ENCODE assay signal across 1 cellular context in genomic region chr1:980602-981395, GRCh38.
TF ChIP-seq lines count a peak whose summit lies in the region.

No MANE protein-coding gene starts in this region.

TF ChIP-seq in HepG2, 621 proteins besides CTCF, POLR2A, EP300 and RAD21 (continued from another document and continues in another):
- TF ChIP-seq SIX1 (CRISPR knock-in tag; IDR thresholded peaks at IDR 0.05; ENCODE audit: borderline replicate concordance) (no peak), DNMT1 (CRISPR knock-in tag; IDR thresholded peaks at IDR 0.05) (no peak), HNRNPK (IDR thresholded peaks at IDR 0.05; ENCODE audit: low read depth, low read length, poor library complexity, severe bottlenecking) (no peak), ZNF546 (CRISPR knock-in tag; conservative IDR thresholded peaks at IDR 0.05) (0 out of 2 replicates have a peak, but pooled peaks have one; percentile 16), MAZ (IDR thresholded peaks at IDR 0.05; ENCODE audit: borderline replicate concordance, low read depth, low read length) (no peak), MAZ (CRISPR knock-in tag; IDR thresholded peaks at IDR 0.05; ENCODE audit: low read depth) (no peak), NFKB2 (CRISPR knock-in tag; IDR thresholded peaks at IDR 0.05; ENCODE audit: borderline replicate concordance) (no peak), GRHL1 (CRISPR knock-in tag; conservative IDR thresholded peaks at IDR 0.05) (no peak), CBX2 (IDR thresholded peaks at IDR 0.05; ENCODE audit: low read depth, low read length) (no peak), CBX2 (CRISPR knock-in tag; IDR thresholded peaks at IDR 0.05; ENCODE audit: low read depth) (no peak), NFYB (CRISPR knock-in tag; IDR thresholded peaks at IDR 0.05) (no peak), ZNF33A (CRISPR knock-in tag; IDR thresholded peaks at IDR 0.05; ENCODE audit: borderline replicate concordance) (no peak), DMTF1 (CRISPR knock-in tag; IDR thresholded peaks at IDR 0.05) (no peak), ZBTB25 (CRISPR knock-in tag; IDR thresholded peaks at IDR 0.05) (no peak), ARID2 (CRISPR knock-in tag; IDR thresholded peaks at IDR 0.05; ENCODE audit: borderline replicate concordance) (no peak), ZNF343 (CRISPR knock-in tag; IDR thresholded peaks at IDR 0.05) (0 out of 2 replicates have a peak, but pooled peaks have one; percentile 37), JDP2 (CRISPR knock-in tag; IDR thresholded peaks at IDR 0.05; ENCODE audit: borderline replicate concordance) (no peak), ZNF556 (CRISPR knock-in tag; IDR thresholded peaks at IDR 0.05; ENCODE audit: borderline replicate concordance) (peak; percentile 41; the same call in 1 of the 2 replicates), ZNF678 (CRISPR knock-in tag; IDR thresholded peaks at IDR 0.05) (no peak), AGO1 (IDR thresholded peaks at IDR 0.05; ENCODE audit: low read depth, low read length, poor library complexity, severe bottlenecking) (no peak), ZNF282 (IDR thresholded peaks at IDR 0.05; ENCODE audit: partially characterized antibody) (no peak), ZNF317 (CRISPR knock-in tag; IDR thresholded peaks at IDR 0.05) (no peak), NFE2 (CRISPR knock-in tag; IDR thresholded peaks at IDR 0.05) (no peak), ZNF543 (CRISPR knock-in tag; IDR thresholded peaks at IDR 0.05) (0 out of 2 replicates have a peak, but pooled peaks have one; percentile 47), HMG20A (CRISPR knock-in tag; IDR thresholded peaks at IDR 0.05; ENCODE audit: borderline replicate concordance) (no peak), ZNF883 (CRISPR knock-in tag; IDR thresholded peaks at IDR 0.05; ENCODE audit: not compliant biosample characterization) (no peak), SOX5 (CRISPR knock-in tag; IDR thresholded peaks at IDR 0.05; ENCODE audit: borderline replicate concordance) (0 out of 2 replicates have a peak, but pooled peaks have one; percentile 11), EEA1 (CRISPR knock-in tag; IDR thresholded peaks at IDR 0.05; ENCODE audit: borderline replicate concordance) (no peak), ISX (CRISPR knock-in tag; conservative IDR thresholded peaks at IDR 0.05) (no peak), ZNF589 (CRISPR knock-in tag; conservative IDR thresholded peaks at IDR 0.05) (no peak), ZBTB33 (CRISPR knock-in tag; IDR thresholded peaks at IDR 0.05) (no peak), ZNF382 (CRISPR knock-in tag; IDR thresholded peaks at IDR 0.05; ENCODE audit: borderline replicate concordance) (no peak), NCOA1 (CRISPR knock-in tag; IDR thresholded peaks at IDR 0.05) (no peak), MZF1 (CRISPR knock-in tag; IDR thresholded peaks at IDR 0.05; ENCODE audit: borderline replicate concordance) (no peak), TBX3 (IDR thresholded peaks at IDR 0.05; ENCODE audit: borderline replicate concordance) (no peak)
- TF ChIP-seq, protein P1, sequence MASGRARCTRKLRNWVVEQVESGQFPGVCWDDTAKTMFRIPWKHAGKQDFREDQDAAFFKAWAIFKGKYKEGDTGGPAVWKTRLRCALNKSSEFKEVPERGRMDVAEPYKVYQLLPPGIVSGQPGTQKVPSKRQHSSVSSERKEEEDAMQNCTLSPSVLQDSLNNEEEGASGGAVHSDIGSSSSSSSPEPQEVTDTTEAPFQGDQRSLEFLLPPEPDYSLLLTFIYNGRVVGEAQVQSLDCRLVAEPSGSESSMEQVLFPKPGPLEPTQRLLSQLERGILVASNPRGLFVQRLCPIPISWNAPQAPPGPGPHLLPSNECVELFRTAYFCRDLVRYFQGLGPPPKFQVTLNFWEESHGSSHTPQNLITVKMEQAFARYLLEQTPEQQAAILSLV (CRISPR knock-in tag; IDR thresholded peaks at IDR 0.05; ENCODE audit: borderline replicate concordance) = peak; percentile 38; the same call in 1 of the 2 replicates
- TF ChIP-seq, protein P2, sequence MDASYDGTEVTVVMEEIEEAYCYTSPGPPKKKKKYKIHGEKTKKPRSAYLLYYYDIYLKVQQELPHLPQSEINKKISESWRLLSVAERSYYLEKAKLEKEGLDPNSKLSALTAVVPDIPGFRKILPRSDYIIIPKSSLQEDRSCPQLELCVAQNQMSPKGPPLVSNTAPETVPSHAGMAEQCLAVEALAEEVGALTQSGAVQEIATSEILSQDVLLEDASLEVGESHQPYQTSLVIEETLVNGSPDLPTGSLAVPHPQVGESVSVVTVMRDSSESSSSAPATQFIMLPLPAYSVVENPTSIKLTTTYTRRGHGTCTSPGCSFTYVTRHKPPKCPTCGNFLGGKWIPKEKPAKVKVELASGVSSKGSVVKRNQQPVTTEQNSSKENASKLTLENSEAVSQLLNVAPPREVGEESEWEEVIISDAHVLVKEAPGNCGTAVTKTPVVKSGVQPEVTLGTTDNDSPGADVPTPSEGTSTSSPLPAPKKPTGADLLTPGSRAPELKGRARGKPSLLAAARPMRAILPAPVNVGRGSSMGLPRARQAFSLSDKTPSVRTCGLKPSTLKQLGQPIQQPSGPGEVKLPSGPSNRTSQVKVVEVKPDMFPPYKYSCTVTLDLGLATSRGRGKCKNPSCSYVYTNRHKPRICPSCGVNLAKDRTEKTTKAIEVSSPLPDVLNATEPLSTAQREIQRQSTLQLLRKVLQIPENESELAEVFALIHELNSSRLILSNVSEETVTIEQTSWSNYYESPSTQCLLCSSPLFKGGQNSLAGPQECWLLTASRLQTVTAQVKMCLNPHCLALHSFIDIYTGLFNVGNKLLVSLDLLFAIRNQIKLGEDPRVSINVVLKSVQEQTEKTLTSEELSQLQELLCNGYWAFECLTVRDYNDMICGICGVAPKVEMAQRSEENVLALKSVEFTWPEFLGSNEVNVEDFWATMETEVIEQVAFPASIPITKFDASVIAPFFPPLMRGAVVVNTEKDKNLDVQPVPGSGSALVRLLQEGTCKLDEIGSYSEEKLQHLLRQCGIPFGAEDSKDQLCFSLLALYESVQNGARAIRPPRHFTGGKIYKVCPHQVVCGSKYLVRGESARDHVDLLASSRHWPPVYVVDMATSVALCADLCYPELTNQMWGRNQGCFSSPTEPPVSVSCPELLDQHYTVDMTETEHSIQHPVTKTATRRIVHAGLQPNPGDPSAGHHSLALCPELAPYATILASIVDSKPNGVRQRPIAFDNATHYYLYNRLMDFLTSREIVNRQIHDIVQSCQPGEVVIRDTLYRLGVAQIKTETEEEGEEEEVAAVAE (CRISPR knock-in tag; IDR thresholded peaks at IDR 0.05; ENCODE audit: borderline replicate concordance) = no peak
- TF ChIP-seq, protein P3, sequence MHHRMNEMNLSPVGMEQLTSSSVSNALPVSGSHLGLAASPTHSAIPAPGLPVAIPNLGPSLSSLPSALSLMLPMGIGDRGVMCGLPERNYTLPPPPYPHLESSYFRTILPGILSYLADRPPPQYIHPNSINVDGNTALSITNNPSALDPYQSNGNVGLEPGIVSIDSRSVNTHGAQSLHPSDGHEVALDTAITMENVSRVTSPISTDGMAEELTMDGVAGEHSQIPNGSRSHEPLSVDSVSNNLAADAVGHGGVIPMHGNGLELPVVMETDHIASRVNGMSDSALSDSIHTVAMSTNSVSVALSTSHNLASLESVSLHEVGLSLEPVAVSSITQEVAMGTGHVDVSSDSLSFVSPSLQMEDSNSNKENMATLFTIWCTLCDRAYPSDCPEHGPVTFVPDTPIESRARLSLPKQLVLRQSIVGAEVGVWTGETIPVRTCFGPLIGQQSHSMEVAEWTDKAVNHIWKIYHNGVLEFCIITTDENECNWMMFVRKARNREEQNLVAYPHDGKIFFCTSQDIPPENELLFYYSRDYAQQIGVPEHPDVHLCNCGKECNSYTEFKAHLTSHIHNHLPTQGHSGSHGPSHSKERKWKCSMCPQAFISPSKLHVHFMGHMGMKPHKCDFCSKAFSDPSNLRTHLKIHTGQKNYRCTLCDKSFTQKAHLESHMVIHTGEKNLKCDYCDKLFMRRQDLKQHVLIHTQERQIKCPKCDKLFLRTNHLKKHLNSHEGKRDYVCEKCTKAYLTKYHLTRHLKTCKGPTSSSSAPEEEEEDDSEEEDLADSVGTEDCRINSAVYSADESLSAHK (CRISPR knock-in tag; IDR thresholded peaks at IDR 0.05; ENCODE audit: borderline replicate concordance) = no peak
- TF ChIP-seq, protein P4, sequence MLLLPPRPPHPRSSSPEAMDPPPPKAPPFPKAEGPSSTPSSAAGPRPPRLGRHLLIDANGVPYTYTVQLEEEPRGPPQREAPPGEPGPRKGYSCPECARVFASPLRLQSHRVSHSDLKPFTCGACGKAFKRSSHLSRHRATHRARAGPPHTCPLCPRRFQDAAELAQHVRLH (CRISPR knock-in tag; IDR thresholded peaks at IDR 0.05; ENCODE audit: borderline replicate concordance, low read depth) = no peak
- TF ChIP-seq, protein P5, sequence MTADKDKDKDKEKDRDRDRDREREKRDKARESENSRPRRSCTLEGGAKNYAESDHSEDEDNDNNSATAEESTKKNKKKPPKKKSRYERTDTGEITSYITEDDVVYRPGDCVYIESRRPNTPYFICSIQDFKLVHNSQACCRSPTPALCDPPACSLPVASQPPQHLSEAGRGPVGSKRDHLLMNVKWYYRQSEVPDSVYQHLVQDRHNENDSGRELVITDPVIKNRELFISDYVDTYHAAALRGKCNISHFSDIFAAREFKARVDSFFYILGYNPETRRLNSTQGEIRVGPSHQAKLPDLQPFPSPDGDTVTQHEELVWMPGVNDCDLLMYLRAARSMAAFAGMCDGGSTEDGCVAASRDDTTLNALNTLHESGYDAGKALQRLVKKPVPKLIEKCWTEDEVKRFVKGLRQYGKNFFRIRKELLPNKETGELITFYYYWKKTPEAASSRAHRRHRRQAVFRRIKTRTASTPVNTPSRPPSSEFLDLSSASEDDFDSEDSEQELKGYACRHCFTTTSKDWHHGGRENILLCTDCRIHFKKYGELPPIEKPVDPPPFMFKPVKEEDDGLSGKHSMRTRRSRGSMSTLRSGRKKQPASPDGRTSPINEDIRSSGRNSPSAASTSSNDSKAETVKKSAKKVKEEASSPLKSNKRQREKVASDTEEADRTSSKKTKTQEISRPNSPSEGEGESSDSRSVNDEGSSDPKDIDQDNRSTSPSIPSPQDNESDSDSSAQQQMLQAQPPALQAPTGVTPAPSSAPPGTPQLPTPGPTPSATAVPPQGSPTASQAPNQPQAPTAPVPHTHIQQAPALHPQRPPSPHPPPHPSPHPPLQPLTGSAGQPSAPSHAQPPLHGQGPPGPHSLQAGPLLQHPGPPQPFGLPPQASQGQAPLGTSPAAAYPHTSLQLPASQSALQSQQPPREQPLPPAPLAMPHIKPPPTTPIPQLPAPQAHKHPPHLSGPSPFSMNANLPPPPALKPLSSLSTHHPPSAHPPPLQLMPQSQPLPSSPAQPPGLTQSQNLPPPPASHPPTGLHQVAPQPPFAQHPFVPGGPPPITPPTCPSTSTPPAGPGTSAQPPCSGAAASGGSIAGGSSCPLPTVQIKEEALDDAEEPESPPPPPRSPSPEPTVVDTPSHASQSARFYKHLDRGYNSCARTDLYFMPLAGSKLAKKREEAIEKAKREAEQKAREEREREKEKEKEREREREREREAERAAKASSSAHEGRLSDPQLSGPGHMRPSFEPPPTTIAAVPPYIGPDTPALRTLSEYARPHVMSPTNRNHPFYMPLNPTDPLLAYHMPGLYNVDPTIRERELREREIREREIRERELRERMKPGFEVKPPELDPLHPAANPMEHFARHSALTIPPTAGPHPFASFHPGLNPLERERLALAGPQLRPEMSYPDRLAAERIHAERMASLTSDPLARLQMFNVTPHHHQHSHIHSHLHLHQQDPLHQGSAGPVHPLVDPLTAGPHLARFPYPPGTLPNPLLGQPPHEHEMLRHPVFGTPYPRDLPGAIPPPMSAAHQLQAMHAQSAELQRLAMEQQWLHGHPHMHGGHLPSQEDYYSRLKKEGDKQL (CRISPR knock-in tag; IDR thresholded peaks at IDR 0.05; ENCODE audit: low read depth) = no peak
